20 cellular contexts compared by ENCODE assay signal in the genomic region with DNA sequence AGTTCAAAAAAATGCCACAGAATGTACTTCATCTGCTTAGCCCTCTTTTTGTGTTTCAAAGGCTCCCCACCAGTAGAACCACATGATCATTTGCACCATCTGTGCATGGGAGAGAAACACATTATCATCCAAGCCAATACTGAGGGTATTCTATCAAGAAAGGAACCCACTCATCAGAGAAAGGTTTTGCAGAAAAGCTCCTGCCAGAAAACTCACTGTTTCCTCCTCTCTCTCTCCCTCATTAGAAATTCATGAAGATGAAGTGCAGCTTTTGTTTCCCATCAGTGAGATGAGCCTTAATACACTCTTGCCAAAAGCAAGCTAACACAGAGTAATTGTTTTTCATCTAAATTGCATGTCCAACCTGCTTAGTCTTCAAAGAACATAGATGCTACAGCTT.
"Had no signal": no experiment of that assay in that cellular context is flagged by ENCODE, and none has a peak within 500 bp of the region (broad histone marks: within the 10 kb centered on the region; RNA-seq: fewer than 3 reads in every experiment).

No MANE protein-coding gene starts in this region.

- H3K9me3 Mint-ChIP-seq: activated CD4-positive, alpha-beta memory T cell treated with anti-CD3 and anti-CD28 coated beads, Interleukin-2, amount 10 ng/mL, durations not matched to agents 7 days and 5 days; activated naive CD4-positive, alpha-beta T cell treated with anti-CD3 and anti-CD28 coated beads, Interleukin-2, amount 10 ng/mL, durations not matched to agents 7 days and 5 days; stimulated activated naive CD8-positive, alpha-beta T cell treated with anti-CD3 and anti-CD28 coated beads, Interleukin-15, Interleukin-2, amounts not matched to agents 100 ng/mL and 50 ng/mL, for 24 hours had no signal

- H3K4me3 Mint-ChIP-seq: activated CD4-positive, alpha-beta memory T cell treated with anti-CD3 and anti-CD28 coated beads, Interleukin-2, amount 10 ng/mL, durations not matched to agents 7 days and 5 days; activated CD8-positive, alpha-beta memory T cell treated with anti-CD3 and anti-CD28 coated beads, Interleukin-2, amount 10 ng/mL, durations not matched to agents 7 days and 5 days; activated naive CD4-positive, alpha-beta T cell treated with anti-CD3 and anti-CD28 coated beads, Interleukin-2, amount 10 ng/mL, durations not matched to agents 7 days and 5 days; immature natural killer cell; natural killer cell; stimulated activated naive CD8-positive, alpha-beta T cell treated with anti-CD3 and anti-CD28 coated beads, Interleukin-15, Interleukin-2, amounts not matched to agents 100 ng/mL and 50 ng/mL, for 24 hours had no signal

- H3K27ac Mint-ChIP-seq: activated CD4-positive, alpha-beta memory T cell treated with anti-CD3 and anti-CD28 coated beads, Interleukin-2, amount 10 ng/mL, durations not matched to agents 7 days and 5 days; activated CD8-positive, alpha-beta memory T cell treated with anti-CD3 and anti-CD28 coated beads, Interleukin-2, amount 10 ng/mL, durations not matched to agents 7 days and 5 days; activated naive CD4-positive, alpha-beta T cell treated with anti-CD3 and anti-CD28 coated beads, Interleukin-2, amount 10 ng/mL, durations not matched to agents 7 days and 5 days; immature natural killer cell; natural killer cell; stimulated activated naive CD8-positive, alpha-beta T cell treated with anti-CD3 and anti-CD28 coated beads, Interleukin-15, Interleukin-2, amounts not matched to agents 100 ng/mL and 50 ng/mL, for 24 hours had no signal

- H3K36me3 Mint-ChIP-seq: activated CD8-positive, alpha-beta memory T cell treated with anti-CD3 and anti-CD28 coated beads, Interleukin-2, amount 10 ng/mL, durations not matched to agents 7 days and 5 days; activated naive CD4-positive, alpha-beta T cell treated with anti-CD3 and anti-CD28 coated beads, Interleukin-2, amount 10 ng/mL, durations not matched to agents 7 days and 5 days; immature natural killer cell; natural killer cell had no signal

- H3K27me3 Mint-ChIP-seq: activated CD4-positive, alpha-beta memory T cell treated with anti-CD3 and anti-CD28 coated beads, Interleukin-2, amount 10 ng/mL, durations not matched to agents 7 days and 5 days; activated CD8-positive, alpha-beta memory T cell treated with anti-CD3 and anti-CD28 coated beads, Interleukin-2, amount 10 ng/mL, durations not matched to agents 7 days and 5 days; activated naive CD4-positive, alpha-beta T cell treated with anti-CD3 and anti-CD28 coated beads, Interleukin-2, amount 10 ng/mL, durations not matched to agents 7 days and 5 days; stimulated activated naive CD8-positive, alpha-beta T cell treated with anti-CD3 and anti-CD28 coated beads, Interleukin-15, Interleukin-2, amounts not matched to agents 100 ng/mL and 50 ng/mL, for 24 hours had no signal

- ATAC-seq: activated CD8-positive, alpha-beta memory T cell treated with anti-CD3 and anti-CD28 coated beads, Interleukin-2, amount 10 ng/mL, durations not matched to agents 7 days and 5 days; gastroesophageal sphincter; natural killer cell had no signal

- DNase-seq: activated CD4-positive, alpha-beta memory T cell treated with anti-CD3 and anti-CD28 coated beads, Interleukin-2, amount 10 ng/mL, durations not matched to agents 7 days and 5 days; activated CD4-positive, alpha-beta T cell treated with anti-CD3 and anti-CD28 coated beads for 48 hours; activated CD4-positive, CD25-positive, alpha-beta regulatory T cell; activated CD8-positive, alpha-beta memory T cell treated with anti-CD3 and anti-CD28 coated beads, Interleukin-2, amount 10 ng/mL, durations not matched to agents 7 days and 5 days; activated naive CD4-positive, alpha-beta T cell treated with anti-CD3 and anti-CD28 coated beads, Interleukin-2, amount 10 ng/mL, durations not matched to agents 7 days and 5 days; effector CD8-positive, alpha-beta T cell; immature natural killer cell; mesenchymal stem cell; natural killer cell; nucleus accumbens; right cardiac atrium; T1000; transverse colon; uterus had no signal

- H3K4me1 Mint-ChIP-seq: activated CD4-positive, alpha-beta memory T cell treated with anti-CD3 and anti-CD28 coated beads, Interleukin-2, amount 10 ng/mL, durations not matched to agents 7 days and 5 days; activated CD8-positive, alpha-beta memory T cell treated with anti-CD3 and anti-CD28 coated beads, Interleukin-2, amount 10 ng/mL, durations not matched to agents 7 days and 5 days; activated naive CD4-positive, alpha-beta T cell treated with anti-CD3 and anti-CD28 coated beads, Interleukin-2, amount 10 ng/mL, durations not matched to agents 7 days and 5 days; immature natural killer cell; natural killer cell had no signal

- H3K9me3 ChIP-seq: ascending aorta, breast epithelium, esophagus muscularis mucosa, gastroesophageal sphincter, suprapubic skin, transverse colon, uterus had no signal
